13 cellular contexts compared by ENCODE assay signal in the genomic region with DNA sequence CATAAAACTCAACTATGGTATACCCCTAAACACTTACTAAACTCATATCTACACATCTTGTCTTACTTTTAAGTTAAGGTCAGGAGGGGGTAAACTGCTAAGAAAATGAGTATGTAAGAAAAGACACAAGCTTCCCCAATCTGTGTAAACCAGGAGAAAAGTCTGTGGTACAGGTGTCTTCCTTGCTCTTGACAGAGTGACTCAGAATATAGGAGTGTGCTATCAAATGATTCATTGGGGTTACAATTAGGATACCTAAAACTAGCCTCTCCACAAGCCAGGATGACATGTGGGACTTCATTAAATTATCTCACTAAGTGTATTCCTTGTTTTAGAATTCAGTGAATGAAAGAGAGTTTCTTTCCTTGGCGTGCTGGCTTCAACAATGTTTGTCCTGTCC.
"Had no signal": no experiment of that assay in that cellular context is flagged by ENCODE, and none has a peak within 500 bp of the region (broad histone marks: within the 10 kb centered on the region; RNA-seq: fewer than 3 reads in every experiment).

No MANE protein-coding gene starts in this region.

- DNase-seq: activated CD4-positive, alpha-beta memory T cell treated with anti-CD3 and anti-CD28 coated beads, Interleukin-2, amount 10 ng/mL, durations not matched to agents 7 days and 5 days; activated CD4-positive, alpha-beta T cell treated with anti-CD3 and anti-CD28 coated beads for 1 hour; activated naive CD4-positive, alpha-beta T cell treated with anti-CD3 and anti-CD28 coated beads, Interleukin-2, amount 50 U/mL, for 16 hours; gastrocnemius medialis; heart right ventricle; left ventricle myocardium superior; mesendoderm; retina; stimulated activated CD4-positive, alpha-beta T cell treated with anti-CD3 and anti-CD28 coated beads, Interleukin-15, amount 100 ng/mL, for 24 hours; stimulated activated CD4-positive, alpha-beta T cell treated with anti-CD3 and anti-CD28 coated beads, Interleukin-4, amount 100 ng/mL, for 24 hours had no signal

- H3K4me3 Mint-ChIP-seq: activated CD4-positive, alpha-beta memory T cell treated with anti-CD3 and anti-CD28 coated beads, Interleukin-2, amount 10 ng/mL, durations not matched to agents 7 days and 5 days; stimulated activated naive CD8-positive, alpha-beta T cell treated with anti-CD3 and anti-CD28 coated beads, Interleukin-15, Interleukin-2, amounts not matched to agents 100 ng/mL and 50 ng/mL, for 24 hours had no signal

- H3K79me2 ChIP-seq: parathyroid adenoma had no signal

- H3K9me3 ChIP-seq: gastrocnemius medialis, heart right ventricle had no signal

- ATAC-seq: gastrocnemius medialis, heart right ventricle, left ventricle myocardium superior had no signal

- H3K27ac Mint-ChIP-seq: activated CD4-positive, alpha-beta memory T cell treated with anti-CD3 and anti-CD28 coated beads, Interleukin-2, amount 10 ng/mL, durations not matched to agents 7 days and 5 days; stimulated activated naive CD8-positive, alpha-beta T cell treated with anti-CD3 and anti-CD28 coated beads, Interleukin-15, Interleukin-2, amounts not matched to agents 100 ng/mL and 50 ng/mL, for 24 hours had no signal

- H3K9ac ChIP-seq: parathyroid adenoma had no signal

- H3K9me3 Mint-ChIP-seq: activated CD4-positive, alpha-beta memory T cell treated with anti-CD3 and anti-CD28 coated beads, Interleukin-2, amount 10 ng/mL, durations not matched to agents 7 days and 5 days; stimulated activated naive CD8-positive, alpha-beta T cell treated with anti-CD3 and anti-CD28 coated beads, Interleukin-15, Interleukin-2, amounts not matched to agents 100 ng/mL and 50 ng/mL, for 24 hours had no signal

- H3K27ac ChIP-seq: cardiac muscle cell, gastrocnemius medialis, heart right ventricle, parathyroid adenoma had no signal

- H3K27me3 Mint-ChIP-seq: activated CD4-positive, alpha-beta memory T cell treated with anti-CD3 and anti-CD28 coated beads, Interleukin-2, amount 10 ng/mL, durations not matched to agents 7 days and 5 days; stimulated activated naive CD8-positive, alpha-beta T cell treated with anti-CD3 and anti-CD28 coated beads, Interleukin-15, Interleukin-2, amounts not matched to agents 100 ng/mL and 50 ng/mL, for 24 hours had no signal

- H3K4me1 ChIP-seq: gastrocnemius medialis had no signal

- H3K4me3 ChIP-seq: cardiac muscle cell, gastrocnemius medialis, heart right ventricle had no signal

- H2AFZ ChIP-seq: parathyroid adenoma had no signal

- H3K27me3 ChIP-seq: cardiac muscle cell, gastrocnemius medialis, heart right ventricle had no signal
